8 cellular contexts compared by ENCODE assay signal in genomic region chr10:12350167-12350872, GRCh38. TPM values are rescaled to one million over a fixed set of nuclear protein-coding genes. Genes with fewer than 3 reads are reported as not detected.
DNase-seq lines count a peak whose midpoint lies in the region; ATAC-seq and TF ChIP-seq lines count a peak whose summit lies in the region.

No MANE protein-coding gene starts in this region.

- TF ChIP-seq POLR2A in lower leg skin (IDR thresholded peaks at IDR 0.05), result no peak

- H3K27me3 ChIP-seq in dorsolateral prefrontal cortex, result no peaks in the 10 kb centered on the region

- TF ChIP-seq CTCF in AG04449 (IDR thresholded peaks at IDR 0.05; ENCODE audit: insufficient read depth, low read length, missing control alignments) (no peak), dorsolateral prefrontal cortex (IDR thresholded peaks at IDR 0.05 in 54 of 56, conservative IDR thresholded peaks at IDR 0.05 in 2 of 56; ENCODE audit: low read depth in 1 of 56, partially characterized antibody in 56 of 56) (no peak), lower leg skin (IDR thresholded peaks at IDR 0.05) (no peak)

- ATAC-seq in GM18907 (IDR thresholded peaks at IDR 0.05; ENCODE audit: unreplicated experiment), result peak; percentile 35
- ATAC-seq in HG02970 (IDR thresholded peaks at IDR 0.05; ENCODE audit: low FRiP score, unreplicated experiment), result no peak

- 0 to 1% methylated on average over 47 of the region's 47 CpGs for WGBS in lower leg skin, 2 donors

- intact Hi-C loops in dorsolateral prefrontal cortex (cut with DNase I) (loop anchor here (2.0 to 5.0 kb wide), 2 partner anchors 37 to 46 kb away; no protein-coding TSS in a partner anchor), lower leg skin (cut with DNase I; ENCODE audit: low total_unique reads) (no loop called here)

- peak overlapping the region; percentile 83 for H3K4me3 ChIP-seq in AG04449 (ENCODE audit: low read depth, low read length)
- peak overlapping the region; percentile 42 to 88 (median 76) for H3K4me3 ChIP-seq in dorsolateral prefrontal cortex
- H3K4me3 ChIP-seq in lower leg skin (ENCODE audit: low read depth, poor library complexity, severe bottlenecking), result peak overlapping the region; percentile 87

- CTCF ChIA-PET in AG04449 (lab: Yijun Ruan, JAX), result interaction anchor here (0.9 to 2.3 kb wide), 7 partner anchors 8 to 361 kb away, joined by 3 to 8 read pairs (median 6); no protein-coding TSS in a partner anchor

- peak overlapping the region in 56 of 59 donors; percentile 39 to 92 (median 83) for H3K27ac ChIP-seq in dorsolateral prefrontal cortex

- POLR2A ChIA-PET in AG04449 (lab: Yijun Ruan, JAX), result no interaction called here

- no peak for DNase-seq in AG04449 (ENCODE audit: low read depth, low spot score)
- peak; percentile 18 for DNase-seq in LoVo (ENCODE audit: low spot score)
- DNase-seq in activated CD4-positive, alpha-beta T cell treated with anti-CD3 and anti-CD28 coated beads, Interleukin-2, amount 50 U/mL, for 1 hour, result peak; percentile 44
- peak in 7 of 10 donors; percentile 32 to 57 (median 53) for DNase-seq in dorsolateral prefrontal cortex
- peak; percentile 42 to 91 for DNase-seq in lower leg skin (ENCODE audit: low spot score in 2 of 2)
- peak in 2 of 3 experiments; percentile 22 to 34 for DNase-seq in stimulated activated CD4-positive, alpha-beta T cell treated with anti-CD3 and anti-CD28 coated beads, TNF-alpha, amount 100 ng/mL, for 24 hours (ENCODE audit: low read depth in 3 of 3)

RNA-seq across cellular contexts. Expression of gene CAMK1D, which starts 1.0 kb away (rescaled TPM):
- total RNA-seq in dorsolateral prefrontal cortex (100 to 1,000 TPM in 100 of 120 experiments, 10 to 100 TPM in 20; 43.3 to 181 (median 128) TPM), lower leg skin (10 to 100 TPM; 29.7 to 36.7 (median 33.3) TPM)
